10 cellular contexts compared by ENCODE assay signal in the genomic region with DNA sequence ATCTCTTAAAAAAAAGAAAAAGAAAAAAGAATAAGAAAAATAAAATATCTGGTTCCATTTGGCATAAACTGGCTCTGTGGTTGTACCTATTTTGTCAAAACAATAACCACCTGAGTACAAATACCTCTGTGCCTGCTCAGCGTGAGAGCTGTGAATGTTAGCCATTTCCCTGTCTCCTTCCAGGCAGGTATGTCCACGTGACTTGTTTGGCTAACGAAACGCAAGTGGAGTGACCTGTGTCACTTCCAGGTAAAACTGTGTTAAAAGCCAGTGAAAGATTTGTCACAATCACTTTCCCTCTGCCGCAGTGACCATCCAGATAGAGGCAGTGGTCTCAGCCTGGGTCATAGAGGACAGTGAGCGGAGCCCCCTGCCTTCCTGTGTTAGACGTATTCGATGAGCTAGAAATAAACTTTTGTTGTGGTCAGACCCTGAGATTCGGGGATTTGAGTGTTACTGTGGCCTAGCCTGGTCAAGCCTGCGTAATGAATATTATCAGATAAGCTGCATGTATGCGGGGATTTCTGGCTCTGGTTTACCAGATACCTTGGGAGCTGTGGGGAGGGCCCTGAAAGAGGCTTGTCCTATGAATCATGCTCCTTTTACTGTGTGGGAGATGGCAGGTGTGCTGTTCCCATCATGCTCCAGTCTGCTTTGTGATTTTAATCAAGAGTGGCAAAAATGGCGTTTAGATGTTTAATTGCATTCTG. TPM values are rescaled to one million over a fixed set of nuclear protein-coding genes. Genes with fewer than 3 reads are reported as not detected.
DNase-seq lines count a peak whose midpoint lies in the region; ATAC-seq and TF ChIP-seq lines count a peak whose summit lies in the region.
"Had no signal": no experiment of that assay in that cellular context is flagged by ENCODE, and none has a peak within 500 bp of the region (broad histone marks: within the 10 kb centered on the region; RNA-seq: fewer than 3 reads in every experiment).

No MANE protein-coding gene starts in this region.

- H3K9ac ChIP-seq in duodenal mucosa (ENCODE audit: low read depth in 1 of 2, low read length in 2 of 2), result no peak overlapping the region
- no peak overlapping the region for H3K9ac ChIP-seq in parathyroid adenoma

- H2AFZ ChIP-seq in parathyroid adenoma, result peak overlapping the region; percentile 74

- no peaks in the 10 kb centered on the region for H3K79me2 ChIP-seq in parathyroid adenoma

- TF ChIP-seq CTCF in parathyroid adenoma (IDR thresholded peaks at IDR 0.05), result no peak

- H3K4me1 ChIP-seq in duodenal mucosa (ENCODE audit: control insufficient read depth in 1 of 2, insufficient read depth in 2 of 2, low read length in 2 of 2) (peaks cover 25 to 34% of the 10 kb centered on the region in 2 donors), parathyroid adenoma (no peaks in the 10 kb centered on the region)

- H3K36me3 ChIP-seq in duodenal mucosa (ENCODE audit: control insufficient read depth in 1 of 2, insufficient read depth in 2 of 2, low read length in 2 of 2) (peaks cover 0 to 3% of the 10 kb centered on the region in 2 donors), parathyroid adenoma (ENCODE audit: control insufficient read depth, insufficient read depth, low read length) (no peaks in the 10 kb centered on the region)
- H3K36me3 ChIP-seq: right atrium auricular region had no signal

- H3K9me3 ChIP-seq in duodenal mucosa (ENCODE audit: control insufficient read depth in 1 of 2, low read length in 2 of 2), result no peaks in the 10 kb centered on the region
- no peaks in the 10 kb centered on the region for H3K9me3 ChIP-seq in parathyroid adenoma (ENCODE audit: control insufficient read depth, low read length)
- H3K9me3 ChIP-seq: right atrium auricular region had no signal

- H3K27ac ChIP-seq in duodenal mucosa (ENCODE audit: low read depth, low read length) (no peak overlapping the region), parathyroid adenoma (peak overlapping the region; percentile 25)
- H3K27ac ChIP-seq: right atrium auricular region, VCaP had no signal

- peak overlapping the region; percentile 37 to 44 for H3K4me3 ChIP-seq in duodenal mucosa (ENCODE audit: low read depth in 1 of 2, low read length in 2 of 2)
- H3K4me3 ChIP-seq in parathyroid adenoma (ENCODE audit: low read depth, low read length), result no peak overlapping the region
- H3K4me3 ChIP-seq: right atrium auricular region had no signal

- intact Hi-C loops in cardiac septum (cut with DNase I), result no loop called here

- no peaks in the 10 kb centered on the region for H3K27me3 ChIP-seq in duodenal mucosa (ENCODE audit: control insufficient read depth in 1 of 2, insufficient read depth in 2 of 2, low read length in 2 of 2)
- no peaks in the 10 kb centered on the region for H3K27me3 ChIP-seq in parathyroid adenoma (ENCODE audit: control insufficient read depth, insufficient read depth, low read length)
- H3K27me3 ChIP-seq: right atrium auricular region had no signal

- DNase-seq in ELR (ENCODE audit: low read depth), result peak; percentile 14
- peak; percentile 65 for DNase-seq in NCI-H69 (lab: John Stamatoyannopoulos, UW)
- DNase-seq in cardiac septum (ENCODE audit: low spot score), result no peak
- DNase-seq in SIG-M5 treated with dmso at 0.1 percent for 504 hours (lab: John Stamatoyannopoulos, UW; ENCODE audit: unreplicated experiment), result no peak

- H3K4me2 ChIP-seq in parathyroid adenoma (ENCODE audit: low read length), result peak overlapping the region; percentile 56

- ATAC-seq in HG02852 (IDR thresholded peaks at IDR 0.05; ENCODE audit: unreplicated experiment) (no peak), GM21390 (IDR thresholded peaks at IDR 0.05; ENCODE audit: unreplicated experiment) (no peak)

RNA-seq across cellular contexts. Expression of gene PTER, which starts 3.7 kb away (rescaled TPM):
- total RNA-seq in cardiac septum, result 6.0 TPM

Comparison
In these comparisons a context has a peak if more than half of its experiments do, and no peak if none do; other contexts are left out.
1. DNase-seq: peak in ELR (single experiment) and NCI-H69 (single experiment); none in cardiac septum (single experiment) and SIG-M5 treated with dmso at 0.1 percent for 504 hours (single experiment).